ENCODE assay signal across 20 cellular contexts in genomic region chr2:241777167-241777685, GRCh38. TPM values are rescaled to one million over a fixed set of nuclear protein-coding genes. Genes with fewer than 3 reads are reported as not detected.
DNase-seq lines count a peak whose midpoint lies in the region; ATAC-seq and TF ChIP-seq lines count a peak whose summit lies in the region.
"Had no signal": no experiment of that assay in that cellular context is flagged by ENCODE, and none has a peak within 500 bp of the region (broad histone marks: within the 10 kb centered on the region; RNA-seq: fewer than 3 reads in every experiment).

No MANE protein-coding gene starts in this region.

- DNase-seq in D341Med (ENCODE audit: low spot score) = peak; percentile 28
- no peak for DNase-seq in GM23338 (ENCODE audit: low spot score)
- DNase-seq in left kidney (ENCODE audit: low read depth, low spot score) = peak; percentile 86
- peak; percentile 34 for DNase-seq in sigmoid colon
- no peak for DNase-seq in substantia nigra (lab: John Stamatoyannopoulos, UW)
- no peak for DNase-seq in stimulated activated CD4-positive, alpha-beta T cell treated with anti-CD3 and anti-CD28 coated beads, Interleukin-15, amount 100 ng/mL, for 24 hours
- DNase-seq in activated CD4-positive, alpha-beta T cell treated with anti-CD3 and anti-CD28 coated beads, Interleukin-2, amount 10 ng/mL, durations not matched to agents 7 days and 5 days = no peak
- DNase-seq: amygdala, BE2C, Calu3, KG1, NCI-H1930, thyroid gland had no signal

- H3K27me3 ChIP-seq in GM23338 (ENCODE audit: insufficient read depth) = no peaks in the 10 kb centered on the region
- peaks cover 0 to 52% (median 40%) of the 10 kb centered on the region in 3 donors for H3K27me3 ChIP-seq in sigmoid colon
- H3K27me3 ChIP-seq: BE2C, cardiac muscle cell, thyroid gland had no signal

- TF ChIP-seq EP300 in sigmoid colon (IDR thresholded peaks at IDR 0.05) = no peak

- TF ChIP-seq CTCF in GM23338 (conservative IDR thresholded peaks at IDR 0.05; ENCODE audit: low read depth in 2 of 2) (no peak), sigmoid colon (IDR thresholded peaks at IDR 0.05) (no peak)

- no peaks in the 10 kb centered on the region for H4K20me1 ChIP-seq in GM23338 (replicated peaks; ENCODE audit: insufficient read depth)

- POLR2A ChIA-PET in activated CD4-positive, alpha-beta T cell treated with anti-CD3 and anti-CD28 coated beads, Interleukin-2, amount 10 ng/mL, durations not matched to agents 7 days and 5 days (lab: Charles Lee) = no interaction called here

- H3K4me1 ChIP-seq in GM23338 (ENCODE audit: insufficient read depth) (peaks cover 6% of the 10 kb centered on the region; the same call in 1 of the 2 replicates), sigmoid colon (no peaks in the 10 kb centered on the region)
- H3K4me1 ChIP-seq: BE2C, left lung, thyroid gland had no signal

- ATAC-seq in GM23338 = peak; percentile 17
- ATAC-seq: activated CD8-positive, alpha-beta memory T cell treated with anti-CD3 and anti-CD28 coated beads, Interleukin-2, amount 10 ng/mL, durations not matched to agents 7 days and 5 days; left lung had no signal

- H3F3A ChIP-seq in GM23338 (replicated peaks; ENCODE audit: low read depth) = no peaks in the 10 kb centered on the region

- H3K36me3 ChIP-seq in GM23338 (ENCODE audit: insufficient read depth) (peaks cover 7% of the 10 kb centered on the region; the same call in 1 of the 2 replicates), sigmoid colon (no peaks in the 10 kb centered on the region)
- H3K36me3 ChIP-seq: BE2C, cardiac muscle cell, left lung, neutrophil, thyroid gland had no signal

- H3K27me3 Mint-ChIP-seq in GM23338 (ENCODE audit: insufficient read depth, low read depth, poor library complexity) = peaks cover 12% of the 10 kb centered on the region
- H3K27me3 Mint-ChIP-seq in activated CD4-positive, alpha-beta T cell treated with anti-CD3 and anti-CD28 coated beads, Interleukin-2, amount 10 ng/mL, durations not matched to agents 7 days and 5 days = peaks cover 2% of the 10 kb centered on the region
- H3K27me3 Mint-ChIP-seq: activated CD8-positive, alpha-beta memory T cell treated with anti-CD3 and anti-CD28 coated beads, Interleukin-2, amount 10 ng/mL, durations not matched to agents 7 days and 5 days had no signal

- H3K4me3 Mint-ChIP-seq in GM23338 = no peak overlapping the region
- no peak overlapping the region for H3K4me3 Mint-ChIP-seq in activated CD4-positive, alpha-beta T cell treated with anti-CD3 and anti-CD28 coated beads, Interleukin-2, amount 10 ng/mL, durations not matched to agents 7 days and 5 days
- H3K4me3 Mint-ChIP-seq: activated CD8-positive, alpha-beta memory T cell treated with anti-CD3 and anti-CD28 coated beads, Interleukin-2, amount 10 ng/mL, durations not matched to agents 7 days and 5 days had no signal

- H3K4me3 ChIP-seq in GM23338 (no peak overlapping the region), sigmoid colon (no peak overlapping the region)
- H3K4me3 ChIP-seq: cardiac muscle cell, left lung, thyroid gland had no signal

- H3K4me2 ChIP-seq in GM23338 = no peak overlapping the region

- H3K4me1 Mint-ChIP-seq in GM23338 = peaks cover 19% of the 10 kb centered on the region
- peaks cover 4% of the 10 kb centered on the region for H3K4me1 Mint-ChIP-seq in activated CD4-positive, alpha-beta T cell treated with anti-CD3 and anti-CD28 coated beads, Interleukin-2, amount 10 ng/mL, durations not matched to agents 7 days and 5 days

- H3K36me3 Mint-ChIP-seq in GM23338 (ENCODE audit: low read depth) = peaks cover 12% of the 10 kb centered on the region
- H3K36me3 Mint-ChIP-seq in activated CD4-positive, alpha-beta T cell treated with anti-CD3 and anti-CD28 coated beads, Interleukin-2, amount 10 ng/mL, durations not matched to agents 7 days and 5 days (ENCODE audit: low read depth) = no peaks in the 10 kb centered on the region

- H3K27ac Mint-ChIP-seq in GM23338 = no peak overlapping the region
- H3K27ac Mint-ChIP-seq in activated CD4-positive, alpha-beta T cell treated with anti-CD3 and anti-CD28 coated beads, Interleukin-2, amount 10 ng/mL, durations not matched to agents 7 days and 5 days = no peak overlapping the region
- H3K27ac Mint-ChIP-seq: activated CD8-positive, alpha-beta memory T cell treated with anti-CD3 and anti-CD28 coated beads, Interleukin-2, amount 10 ng/mL, durations not matched to agents 7 days and 5 days had no signal

- CTCF ChIA-PET in activated CD4-positive, alpha-beta T cell treated with anti-CD3 and anti-CD28 coated beads, Interleukin-2, amount 10 ng/mL, durations not matched to agents 7 days and 5 days (lab: Charles Lee) = no interaction called here

- H3K9me3 ChIP-seq in sigmoid colon = no peaks in the 10 kb centered on the region
- H3K9me3 ChIP-seq: BE2C, thyroid gland had no signal

- H3K79me2 ChIP-seq in GM23338 (replicated peaks; ENCODE audit: insufficient read depth) = no peaks in the 10 kb centered on the region

- intact Hi-C loops in sigmoid colon (cut with DNase I) = no loop called here

- 12 to 65% methylated on average over 22 of the region's 22 CpGs for WGBS in sigmoid colon, 2 donors

- TF ChIP-seq POLR2A in sigmoid colon (IDR thresholded peaks at IDR 0.05) = no peak

- H3K9me3 Mint-ChIP-seq in GM23338 = peaks cover 29% of the 10 kb centered on the region
- H3K9me3 Mint-ChIP-seq in activated CD4-positive, alpha-beta T cell treated with anti-CD3 and anti-CD28 coated beads, Interleukin-2, amount 10 ng/mL, durations not matched to agents 7 days and 5 days = no peaks in the 10 kb centered on the region

- no peak overlapping the region for H2AFZ ChIP-seq in GM23338

- no peaks in the 10 kb centered on the region for H3K9me2 ChIP-seq in GM23338 (ENCODE audit: insufficient read depth)

- H3K27ac ChIP-seq in GM23338 (ENCODE audit: low read depth) (no peak overlapping the region), sigmoid colon (no peak overlapping the region), substantia nigra (ENCODE audit: low read depth, low read length, poor library complexity, severe bottlenecking) (no peak overlapping the region)
- H3K27ac ChIP-seq: cardiac muscle cell, left lung, neutrophil, thyroid gland had no signal

TF ChIP-seq in GM23338, 12 proteins besides CTCF, POLR2A, EP300 and RAD21:
- no peak for TF ChIP-seq ZNF114 (CRISPR knock-in tag; IDR thresholded peaks at IDR 0.05)
- TF ChIP-seq ZNF331 (CRISPR knock-in tag; IDR thresholded peaks at IDR 0.05; ENCODE audit: low read depth) = no peak
- no peak for TF ChIP-seq POLR2AphosphoS5 (IDR thresholded peaks at IDR 0.05; ENCODE audit: low read depth)
- no peak for TF ChIP-seq CREB1 (CRISPR knock-in tag; IDR thresholded peaks at IDR 0.05; ENCODE audit: low read depth)

RNA-seq across cellular contexts. Expression of gene GAL3ST2, which starts 0.6 kb away (rescaled TPM):
- 0.24 and 1.5 TPM in 2 replicates for total RNA-seq in GM23338 (2014; rRNA removed; shearing (Covaris generic))
- polyA plus RNA-seq in GM23338 (2016; fragmentation: Nextera tagmentation; extraction: Ambion mirVana) (0.19 TPM in 1 of 2 replicates, not detected in the other), sigmoid colon (10 to 100 TPM in 1 of 3 donors, 1 to 10 TPM in 2; 3.0 to 13.6 (median 4.2) TPM)
- total RNA-seq in sigmoid colon = under 1 TPM in 2 of 4 donors, not detected in 2; 0.33 to 0.68 TPM
- not detected for total RNA-seq in activated CD4-positive, alpha-beta T cell treated with anti-CD3 and anti-CD28 coated beads, Interleukin-2, amount 10 ng/mL, durations not matched to agents 7 days and 5 days
- total RNA-seq: Calu3, esophagus mucosa, glomerular endothelial cell, left lung, SK-MEL-5, thyroid gland had no signal
- polyA plus RNA-seq: cardiac muscle cell had no signal

RNA-seq across cellular contexts. Expression of gene NEU4, which starts 31.8 kb away (rescaled TPM):
- 0.62 and 1.2 TPM in 2 replicates for total RNA-seq in GM23338 (2014; rRNA removed; shearing (Covaris generic))
- 0.12 and 0.29 TPM in 2 replicates for polyA plus RNA-seq in GM23338 (2016; fragmentation: Nextera tagmentation; extraction: Ambion mirVana)
- total RNA-seq in sigmoid colon = 1 to 10 TPM in 1 of 4 donors, under 1 TPM in 2, not detected in 1; 0.36 to 3.6 (median 0.49) TPM
- polyA plus RNA-seq in sigmoid colon = 10 to 100 TPM; 16.3 to 66.1 (median 39.1) TPM
- under 1 TPM in 1 of 2 experiments, not detected in 1; 0.37 TPM for total RNA-seq in activated CD4-positive, alpha-beta T cell treated with anti-CD3 and anti-CD28 coated beads, Interleukin-2, amount 10 ng/mL, durations not matched to agents 7 days and 5 days
- total RNA-seq: esophagus mucosa, SK-MEL-5 had no signal

RNA-seq across cellular contexts. Expression of gene D2HGDH, which starts 42.8 kb away (rescaled TPM):
- 8.3 and 17.3 TPM in 2 replicates for total RNA-seq in GM23338 (2014; rRNA removed; shearing (Covaris generic))
- polyA plus RNA-seq in GM23338 (2016; fragmentation: Nextera tagmentation; extraction: Ambion mirVana) (3.7 and 4.6 TPM in 2 replicates), sigmoid colon (10 to 100 TPM in 1 of 3 donors, 1 to 10 TPM in 2; 6.0 to 36.9 (median 8.6) TPM)
- total RNA-seq in sigmoid colon = 10 to 100 TPM; 10.7 to 26.9 (median 13.3) TPM
- total RNA-seq in activated CD4-positive, alpha-beta T cell treated with anti-CD3 and anti-CD28 coated beads, Interleukin-2, amount 10 ng/mL, durations not matched to agents 7 days and 5 days = 10 to 100 TPM; 18.5 to 29.2 TPM

Comparison
In these comparisons a context has a peak if more than half of its experiments do, and no peak if none do; other contexts are left out.
1. DNase-seq: peak in D341Med (single experiment), left kidney (single experiment) and sigmoid colon (single experiment); none in GM23338 (single experiment), substantia nigra (0 of 49), stimulated activated CD4-positive, alpha-beta T cell treated with anti-CD3 and anti-CD28 coated beads, Interleukin-15, amount 100 ng/mL, for 24 hours (single experiment) and activated CD4-positive, alpha-beta T cell treated with anti-CD3 and anti-CD28 coated beads, Interleukin-2, amount 10 ng/mL, durations not matched to agents 7 days and 5 days (single experiment).